In genomic region chr7:93629291-93629801, GRCh38 we compare ENCODE assay signal across 24 cellular contexts. TPM values are rescaled to one million over a fixed set of nuclear protein-coding genes. Genes with fewer than 3 reads are reported as not detected.
DNase-seq lines count a peak whose midpoint lies in the region; ATAC-seq and TF ChIP-seq lines count a peak whose summit lies in the region.
"Had no signal": no experiment of that assay in that cellular context is flagged by ENCODE, and none has a peak within 500 bp of the region (broad histone marks: within the 10 kb centered on the region; RNA-seq: fewer than 3 reads in every experiment).

No MANE protein-coding gene starts in this region.

- no peaks in the 10 kb centered on the region; the same call in 1 of the 2 replicates for H3K27me3 Mint-ChIP-seq in WTC11 (ENCODE audit: low read depth)

- no peak overlapping the region for H2BK120ac ChIP-seq in mesenchymal stem cell (ENCODE audit: low read depth, low read length)

- H3K9me3 Mint-ChIP-seq in WTC11: peaks cover 7% of the 10 kb centered on the region
- H3K9me3 Mint-ChIP-seq: HFFc6 had no signal

- H4K91ac ChIP-seq in mesenchymal stem cell (ENCODE audit: low read length): no peak overlapping the region

- H3K4me3 Mint-ChIP-seq in WTC11: no peak overlapping the region
- H3K4me3 Mint-ChIP-seq: HFFc6 had no signal

- H3K79me2 ChIP-seq in SK-N-SH (ENCODE audit: insufficient read depth): no peaks in the 10 kb centered on the region

- POLR2A ChIA-PET in SK-N-SH (lab: Yijun Ruan, JAX): no interaction called here
- POLR2A ChIA-PET in WTC11 (lab: Charles Lee): no interaction called here

- no peak overlapping the region for H2BK15ac ChIP-seq in mesenchymal stem cell (ENCODE audit: low read depth, poor library complexity, severe bottlenecking)

- H2BK5ac ChIP-seq in mesenchymal stem cell (ENCODE audit: low read depth, low read length, poor library complexity, severe bottlenecking): no peak overlapping the region

- H3K4me1 Mint-ChIP-seq in WTC11: peaks cover 31% of the 10 kb centered on the region

- peak overlapping the region; percentile 28; the same call in 1 of the 2 replicates for H3K27ac Mint-ChIP-seq in WTC11
- H3K27ac Mint-ChIP-seq: HFFc6 had no signal

- H3K9ac ChIP-seq in SK-N-SH (no peak overlapping the region), mesenchymal stem cell (ENCODE audit: low read length) (no peak overlapping the region)

- no peak overlapping the region for H2AK5ac ChIP-seq in mesenchymal stem cell (ENCODE audit: low read length, severe bottlenecking)

- no peak overlapping the region for H4K8ac ChIP-seq in mesenchymal stem cell (ENCODE audit: low read length)

- no peak overlapping the region for H3K4me3 ChIP-seq in SK-N-SH (ENCODE audit: low read depth in 2 of 2, low read length in 1 of 2)
- no peak overlapping the region for H3K4me3 ChIP-seq in mesenchymal stem cell (ENCODE audit: insufficient read depth in 1 of 2, low read depth in 1 of 2, low read length in 2 of 2)
- H3K4me3 ChIP-seq: GM12878 had no signal

- no peak overlapping the region for H3K4ac ChIP-seq in mesenchymal stem cell (ENCODE audit: low read depth in 1 of 2, low read length in 2 of 2)

- H2AFZ ChIP-seq in SK-N-SH (ENCODE audit: low read depth) (no peak overlapping the region), mesenchymal stem cell (ENCODE audit: low read depth, low read length) (no peak overlapping the region)

- WGBS in SK-N-SH (ENCODE audit: low lambda C conversion rate): 19% methylated on average over 2 of the region's 2 CpGs
- 38% methylated on average over 2 of the region's 2 CpGs for WGBS in mesenchymal stem cell

- H3K36me3 ChIP-seq in SK-N-SH (replicated peaks in 1 of 2; ENCODE audit: control insufficient read depth in 1 of 2, insufficient read depth in 2 of 2, low read length in 1 of 2) (peaks cover 0 to 5% of the 10 kb centered on the region in 2 experiments), mesenchymal stem cell (ENCODE audit: control insufficient read depth in 1 of 2, insufficient read depth in 2 of 2, low read depth in 1 of 2, low read length in 2 of 2) (no peaks in the 10 kb centered on the region)
- H3K36me3 ChIP-seq: BE2C had no signal

- TF ChIP-seq EP300 in SK-N-SH (IDR thresholded peaks at IDR 0.05; ENCODE audit: borderline replicate concordance in 1 of 2, low read depth in 1 of 2, low read length in 1 of 2): no peak

- H3K27ac ChIP-seq in SK-N-SH (ENCODE audit: low read depth in 2 of 2, low read length in 1 of 2): no peak overlapping the region
- no peak overlapping the region for H3K27ac ChIP-seq in mesenchymal stem cell (ENCODE audit: low read length, poor library complexity, severe bottlenecking)
- H3K27ac ChIP-seq: HL-60, RWPE1 had no signal

- peaks cover 5% of the 10 kb centered on the region; the same call in 1 of the 2 replicates for H3K9me3 ChIP-seq in SK-N-SH
- peaks cover 8% of the 10 kb centered on the region for H3K9me3 ChIP-seq in mesenchymal stem cell (ENCODE audit: control insufficient read depth, low read length)
- H3K9me3 ChIP-seq: BE2C had no signal

- H4K20me1 ChIP-seq in SK-N-SH (ENCODE audit: insufficient read depth): no peaks in the 10 kb centered on the region

- no peak overlapping the region for H3K23ac ChIP-seq in mesenchymal stem cell (ENCODE audit: low read length in 2 of 2)

- no peak for TF ChIP-seq CTCF in SK-N-SH (IDR thresholded peaks at IDR 0.05)
- TF ChIP-seq CTCF in WTC11 (IDR thresholded peaks at IDR 0.05): no peak

- no peak for DNase-seq in SK-N-SH
- peak; percentile 24 for DNase-seq in NCI-H2227 (lab: John Stamatoyannopoulos, UW; ENCODE audit: unreplicated experiment)
- DNase-seq in WTC11 (ENCODE audit: low spot score): no peak
- peak; percentile 6 for DNase-seq in mesenchymal stem cell
- no peak for DNase-seq in NCI-H1092 treated with DMSO at 0.1 percent for 48 hours (lab: John Stamatoyannopoulos, UW)
- no peak for DNase-seq in SHP77 (lab: John Stamatoyannopoulos, UW)
- DNase-seq in DMS153 treated with DMSO at 0.1 percent for 48 hours (lab: John Stamatoyannopoulos, UW; ENCODE audit: unreplicated experiment): no peak
- DNase-seq: BE2C, DND-41, H7, HFFc6, KG1, NCI-H1105, NCI-H1694, NCI-H2081, NCI-H524 treated with DMSO at 0.1 percent for 48 hours, SIG-M5 had no signal

- no peak for TF ChIP-seq RAD21 in SK-N-SH (IDR thresholded peaks at IDR 0.05; ENCODE audit: low read length)

- H3K4me2 ChIP-seq in SK-N-SH (no peak overlapping the region), mesenchymal stem cell (ENCODE audit: low read length, poor library complexity, severe bottlenecking) (no peak overlapping the region)

- peaks cover 13% of the 10 kb centered on the region for H3K36me3 Mint-ChIP-seq in WTC11

- H3K14ac ChIP-seq in mesenchymal stem cell (ENCODE audit: low read length in 2 of 2): no peak overlapping the region

- H3K9me2 ChIP-seq in SK-N-SH: no peaks in the 10 kb centered on the region

- H3K4me1 ChIP-seq in SK-N-SH (ENCODE audit: control insufficient read depth in 1 of 2, insufficient read depth in 2 of 2, low read depth in 1 of 2, low read length in 1 of 2) (no peaks in the 10 kb centered on the region; a peak in 1 of 4 replicates), mesenchymal stem cell (ENCODE audit: control insufficient read depth, insufficient read depth, low read depth, low read length) (no peaks in the 10 kb centered on the region)
- H3K4me1 ChIP-seq: BE2C had no signal

- no peak overlapping the region for H2BK12ac ChIP-seq in mesenchymal stem cell (ENCODE audit: low read length in 2 of 2)

- no peak overlapping the region for H3K18ac ChIP-seq in mesenchymal stem cell (ENCODE audit: low read depth in 1 of 2, low read length in 2 of 2)

- CTCF ChIA-PET in SK-N-SH (lab: Yijun Ruan, JAX) (interaction anchor here (2.3 kb wide), 1 partner anchor 8 kb away, joined by 14 read pairs; no protein-coding TSS in a partner anchor), WTC11 (lab: Charles Lee) (interaction anchor here (0.7 kb wide), 1 partner anchor 80 kb away, joined by 3 read pairs; no protein-coding TSS in a partner anchor)

- ATAC-seq in SK-N-SH treated with all-trans-retinoic acid at 6 μM for 48 hours (no peak), WTC11 (no peak)
- ATAC-seq: GM12878 had no signal

- H3F3A ChIP-seq in SK-N-SH (replicated peaks; ENCODE audit: insufficient read depth): no peaks in the 10 kb centered on the region

- H3K27me3 ChIP-seq in SK-N-SH (ENCODE audit: insufficient read depth): no peaks in the 10 kb centered on the region
- no peaks in the 10 kb centered on the region for H3K27me3 ChIP-seq in mesenchymal stem cell (ENCODE audit: control insufficient read depth in 1 of 2, insufficient read depth in 1 of 2, low read length in 2 of 2)
- H3K27me3 ChIP-seq: BE2C had no signal

- H3K79me1 ChIP-seq in mesenchymal stem cell (replicated peaks; ENCODE audit: low read length, poor library complexity, severe bottlenecking): no peaks in the 10 kb centered on the region

TF ChIP-seq in SK-N-SH, 30 proteins besides CTCF, POLR2A, EP300 and RAD21:
- TF ChIP-seq SMC3 (IDR thresholded peaks at IDR 0.05; ENCODE audit: low read depth, low read length): no peak
- peak; percentile 36; the same call in 1 of the 2 replicates for TF ChIP-seq NFIC (IDR thresholded peaks at IDR 0.05; ENCODE audit: borderline replicate concordance)

TF ChIP-seq in SK-N-SH treated with all-trans-retinoic acid at 6 μM for 48 hours, 23 proteins besides CTCF, POLR2A, EP300 and RAD21 (continues in another document):
- TF ChIP-seq ZC3H10 (CRISPR knock-in tag; IDR thresholded peaks at IDR 0.05): no peak
- TF ChIP-seq ZNF565 (CRISPR knock-in tag; conservative IDR thresholded peaks at IDR 0.05; ENCODE audit: low read depth): no peak
- TF ChIP-seq GLIS3 (CRISPR knock-in tag; IDR thresholded peaks at IDR 0.05): no peak
- no peak for TF ChIP-seq ISL1 (CRISPR knock-in tag; IDR thresholded peaks at IDR 0.05)
- TF ChIP-seq SNAI2 (CRISPR knock-in tag; IDR thresholded peaks at IDR 0.05): no peak
- no peak for TF ChIP-seq TOX (CRISPR knock-in tag; IDR thresholded peaks at IDR 0.05; ENCODE audit: borderline replicate concordance)

TF ChIP-seq in WTC11, 78 proteins besides CTCF, POLR2A, EP300 and RAD21 (continues in another document):
- no peak for TF ChIP-seq ATF6 (CRISPR knock-in tag; IDR thresholded peaks at IDR 0.05)
- no peak for TF ChIP-seq CREB1 (CRISPR knock-in tag; IDR thresholded peaks at IDR 0.05)
- TF ChIP-seq USF2 (CRISPR knock-in tag; IDR thresholded peaks at IDR 0.05): no peak
- no peak for TF ChIP-seq TP53 (CRISPR knock-in tag; IDR thresholded peaks at IDR 0.05)
- no peak for TF ChIP-seq ELF4 (CRISPR knock-in tag; IDR thresholded peaks at IDR 0.05; ENCODE audit: low read depth)
- TF ChIP-seq RELA (CRISPR knock-in tag; IDR thresholded peaks at IDR 0.05; ENCODE audit: borderline replicate concordance): no peak
- no peak for TF ChIP-seq ZNF317 (CRISPR knock-in tag; IDR thresholded peaks at IDR 0.05; ENCODE audit: borderline replicate concordance, low read depth)
- TF ChIP-seq NR3C1 (CRISPR knock-in tag; conservative IDR thresholded peaks at IDR 0.05; ENCODE audit: low read depth): no peak

RNA-seq across cellular contexts. Expression of gene CALCR, which starts 54.8 kb away (rescaled TPM):
- 0.06 and 0.12 TPM in 2 replicates for polyA plus RNA-seq in SK-N-SH (2012; rRNA removed)
- polyA plus RNA-seq in SK-N-SH (2012; cell fraction: cytosol; rRNA removed): 0.08 and 0.12 TPM in 2 replicates
- polyA plus RNA-seq in SK-N-SH (2012; cell fraction: nucleus; rRNA removed): 0.05 and 0.08 TPM in 2 replicates
- total RNA-seq in WTC11 (2021): 0.81 to 1.3 TPM (median 1.2 TPM) in 3 replicates
- polyA plus RNA-seq in mesenchymal stem cell (2013, experiment 1 of 2): not detected
- not detected for polyA plus RNA-seq in mesenchymal stem cell (2013, experiment 2 of 2)
- total RNA-seq: A673; GM12878; HFFc6; HT-29; T-helper 1 cell treated with Interleukin-12 subunit alpha and Interleukin-12 subunit beta and Interleukin-4 antibody, amounts not matched to agents 30 ng/mL and 1 ng/mL, for 36 hours had no signal
- polyA plus RNA-seq: GM12878 had no signal

Comparison
In these comparisons a context has a peak if more than half of its experiments do, and no peak if none do; other contexts are left out.
1. DNase-seq: peak in NCI-H2227 (single experiment) and mesenchymal stem cell (single experiment); none in SK-N-SH (single experiment), WTC11 (single experiment), NCI-H1092 treated with DMSO at 0.1 percent for 48 hours (single experiment), SHP77 (0 of 2) and DMS153 treated with DMSO at 0.1 percent for 48 hours (single experiment).